19 cellular contexts compared by ENCODE assay signal in genomic region chr22:27543460-27543859, GRCh38.
DNase-seq lines count a peak whose midpoint lies in the region; ATAC-seq, FAIRE-seq and TF ChIP-seq lines count a peak whose summit lies in the region.
"Had no signal": no experiment of that assay in that cellular context is flagged by ENCODE, and none has a peak within 500 bp of the region (broad histone marks: within the 10 kb centered on the region; RNA-seq: fewer than 3 reads in every experiment).

No MANE protein-coding gene starts in this region.

- H3K27me3 ChIP-seq in BLaER1 (no peaks in the 10 kb centered on the region), H1 (replicated peaks in 1 of 4; ENCODE audit: control insufficient read depth in 3 of 4, extremely low read depth in 1 of 4, insufficient read depth in 3 of 4, low read length in 3 of 4) (no peaks in the 10 kb centered on the region; a peak in 1 of 7 replicates)
- H3K27me3 ChIP-seq in BLaER1 treated with 17β-estradiol and CSF1 and Interleukin-3, amounts not matched to agents 10 nM and 100 nM: no peaks in the 10 kb centered on the region

- no peak for TF ChIP-seq RAD21 in H1 (IDR thresholded peaks at IDR 0.05 in 1 of 2, conservative IDR thresholded peaks at IDR 0.05 in 1 of 2; ENCODE audit: low read depth in 2 of 2, low read length in 2 of 2)

- no peak overlapping the region for H2AFZ ChIP-seq in H1 (ENCODE audit: low read length)
- H2AFZ ChIP-seq: GM23338 had no signal

- no peak overlapping the region for H2BK5ac ChIP-seq in H1 (ENCODE audit: low read depth, low read length)

- no peak for DNase-seq in WTC11 (ENCODE audit: low spot score)
- DNase-seq in H1 (ENCODE audit: low read depth in 1 of 2, low spot score in 2 of 2): no peak
- no peak for DNase-seq in mucosa of descending colon
- no peak for DNase-seq in epidermal melanocyte (ENCODE audit: insufficient read length, low spot score)
- DNase-seq in Right ventricle myocardium superior: no peak
- DNase-seq: CD4-positive, alpha-beta T cell; CD8-positive, alpha-beta memory T cell; DMS 273 treated with DMSO at 0.1 percent for 48 hours; DMS79; EL; GDM1 had no signal

- 73% methylated on average over 2 of the region's 2 CpGs; no CpG with 5 or more reads in 1 of the 2 experiments for whole genome bisulfite sequencing in H1 (ENCODE audit: extremely low coverage in 1 of 2, insufficient coverage in 1 of 2, insufficient read length in 1 of 2, insufficient replicate concordance in 2 of 2, low coverage in 1 of 2, low lambda C conversion rate in 2 of 2, missing lambda C conversion rate in 1 of 2), 2 experiments

- H2BK15ac ChIP-seq in H1 (ENCODE audit: low read length): peak overlapping the region; percentile 53; the same call in 1 of the 2 replicates

- peak overlapping the region; percentile 65; the same call in 1 of the 2 replicates for H2AK5ac ChIP-seq in H1 (ENCODE audit: low read depth, low read length)

- CTCF ChIA-PET in WTC11 (lab: Charles Lee) (no interaction called here), H1 (lab: Charles Lee; ENCODE audit: partially characterized antibody) (interaction anchor here (0.7 kb wide), 1 partner anchor 102 kb away, joined by 3 read pairs; no protein-coding TSS in a partner anchor)

- intact Hi-C loops in mucosa of descending colon (cut with DNase I, micrococcal nuclease) (no loop called here), Right ventricle myocardium superior (cut with DNase I) (no loop called here)

- POLR2A ChIA-PET in WTC11 (lab: Charles Lee) (no interaction called here), H1 (lab: Charles Lee; ENCODE audit: partially characterized antibody) (no interaction called here)

- TF ChIP-seq POLR2A in H1 (IDR thresholded peaks at IDR 0.05; ENCODE audit: control extremely low read depth in 1 of 2, low read depth in 2 of 2, low read length in 2 of 2): no peak

- TF ChIP-seq EP300 in H1 (IDR thresholded peaks at IDR 0.05; ENCODE audit: borderline replicate concordance in 1 of 2, low read depth in 2 of 2, low read length in 2 of 2): no peak

- peaks cover 39% of the 10 kb centered on the region for H3K4me1 Mint-ChIP-seq in WTC11
- H3K4me1 Mint-ChIP-seq: CD14-positive monocyte; CD8-positive, alpha-beta memory T cell had no signal

- no peaks in the 10 kb centered on the region for H3K36me3 Mint-ChIP-seq in WTC11
- H3K36me3 Mint-ChIP-seq: CD14-positive monocyte; CD8-positive, alpha-beta memory T cell had no signal

- H3K27me3 Mint-ChIP-seq in WTC11 (ENCODE audit: low read depth): no peaks in the 10 kb centered on the region

- H4K20me1 ChIP-seq in BLaER1 (no peaks in the 10 kb centered on the region), H1 (replicated peaks in 1 of 2; ENCODE audit: control insufficient read depth in 1 of 2, insufficient read depth in 2 of 2, low read length in 2 of 2) (no peaks in the 10 kb centered on the region)
- no peaks in the 10 kb centered on the region; a peak in 1 of 22 replicates for H4K20me1 ChIP-seq in BLaER1 treated with 17β-estradiol and CSF1 and Interleukin-3, amounts not matched to agents 10 nM and 100 nM

- H3K9ac ChIP-seq in BLaER1: no peak overlapping the region
- H3K9ac ChIP-seq in BLaER1 treated with 17β-estradiol and CSF1 and Interleukin-3, amounts not matched to agents 10 nM and 100 nM: no peak overlapping the region
- H3K9ac ChIP-seq in H1 (replicated peaks in 1 of 4; ENCODE audit: extremely low read depth in 1 of 4, low read depth in 3 of 4, low read length in 3 of 4): no peak overlapping the region

- no peak overlapping the region for H3K4me3 Mint-ChIP-seq in WTC11
- H3K4me3 Mint-ChIP-seq: CD14-positive monocyte; CD4-positive, alpha-beta T cell; CD8-positive, alpha-beta memory T cell; GM23338 had no signal

- H3K27ac Mint-ChIP-seq in WTC11: no peak overlapping the region
- H3K27ac Mint-ChIP-seq: CD4-positive, alpha-beta T cell; CD8-positive, alpha-beta memory T cell; GM23338 had no signal

- H3K4me1 ChIP-seq in BLaER1: peaks cover 30% of the 10 kb centered on the region
- H3K4me1 ChIP-seq in BLaER1 treated with 17β-estradiol and CSF1 and Interleukin-3, amounts not matched to agents 10 nM and 100 nM: peaks cover 0 to 31% (median 26%) of the 10 kb centered on the region in 10 experiments; a peak in 17 of 20 replicates
- peaks cover 3 to 22% (median 15%) of the 10 kb centered on the region in 4 experiments; a peak in 5 of 7 replicates for H3K4me1 ChIP-seq in H1 (replicated peaks in 1 of 4; ENCODE audit: control insufficient read depth in 3 of 4, insufficient read depth in 4 of 4, low read length in 3 of 4)
- no peaks in the 10 kb centered on the region for H3K4me1 ChIP-seq in mucosa of descending colon (ENCODE audit: low read depth)

- H3K36me3 ChIP-seq in BLaER1 (no peaks in the 10 kb centered on the region), H1 (ENCODE audit: control insufficient read depth in 2 of 4, insufficient read depth in 4 of 4, low read length in 3 of 4) (no peaks in the 10 kb centered on the region), mucosa of descending colon (ENCODE audit: low read depth) (no peaks in the 10 kb centered on the region)
- H3K36me3 ChIP-seq in BLaER1 treated with 17β-estradiol and CSF1 and Interleukin-3, amounts not matched to agents 10 nM and 100 nM: no peaks in the 10 kb centered on the region
- H3K36me3 ChIP-seq: HAP-1 had no signal

- no peak overlapping the region; the same call in 1 of the 2 replicates for H3K18ac ChIP-seq in H1 (ENCODE audit: extremely low read depth, low read length)

- H3K4me2 ChIP-seq in BLaER1: peak overlapping the region; percentile 76
- H3K4me2 ChIP-seq in BLaER1 treated with 17β-estradiol and CSF1 and Interleukin-3, amounts not matched to agents 10 nM and 100 nM: peak overlapping the region in 8 of 11 experiments; percentile 36 to 83 (median 71); a peak in 16 of 22 replicates
- H3K4me2 ChIP-seq in H1 (ENCODE audit: insufficient read depth in 1 of 2, low read depth in 2 of 2, low read length in 2 of 2): no peak overlapping the region
- H3K4me2 ChIP-seq: GM23338 had no signal

- no peak overlapping the region for H3K27ac ChIP-seq in BLaER1
- no peak overlapping the region for H3K27ac ChIP-seq in BLaER1 treated with 17β-estradiol and CSF1 and Interleukin-3, amounts not matched to agents 10 nM and 100 nM
- no peak overlapping the region for H3K27ac ChIP-seq in H1 (ENCODE audit: low read depth, low read length)

- H2BK120ac ChIP-seq in H1 (replicated peaks; ENCODE audit: low read depth, low read length): no peak overlapping the region

- H3K4ac ChIP-seq in H1 (replicated peaks; ENCODE audit: insufficient read length, low read depth, low read length): no peak overlapping the region

- peak overlapping the region; percentile 17; the same call in 1 of the 2 replicates for H2BK12ac ChIP-seq in H1 (ENCODE audit: low read depth, low read length)

- no peak overlapping the region for H3K56ac ChIP-seq in H1 (replicated peaks; ENCODE audit: insufficient read length, low read depth, low read length)

- no peak overlapping the region for H4K8ac ChIP-seq in H1 (ENCODE audit: extremely low read depth, insufficient read depth, low read length)

- 0 out of 2 replicates have a peak overlapping the region, but pooled peaks have one; percentile 32 for H2BK20ac ChIP-seq in H1 (ENCODE audit: low read length)

- H3K9me3 ChIP-seq in BLaER1 (no peaks in the 10 kb centered on the region), H1 (ENCODE audit: insufficient read depth in 2 of 2, low read depth in 1 of 2, low read length in 1 of 2) (no peaks in the 10 kb centered on the region), mucosa of descending colon (no peaks in the 10 kb centered on the region)
- H3K9me3 ChIP-seq in BLaER1 treated with 17β-estradiol and CSF1 and Interleukin-3, amounts not matched to agents 10 nM and 100 nM (replicated peaks in 1 of 11): no peaks in the 10 kb centered on the region
- H3K9me3 ChIP-seq: HAP-1 had no signal

- no peak overlapping the region for H4K5ac ChIP-seq in H1 (ENCODE audit: insufficient read length, low read depth, low read length)

- no peaks in the 10 kb centered on the region for H3K9me3 Mint-ChIP-seq in WTC11
- H3K9me3 Mint-ChIP-seq: CD14-positive monocyte; CD4-positive, alpha-beta T cell; CD8-positive, alpha-beta memory T cell; GM23338 had no signal

- peak overlapping the region; percentile 77 for H4K91ac ChIP-seq in H1 (replicated peaks; ENCODE audit: insufficient read length, low read length)

- ATAC-seq in WTC11: no peak
- ATAC-seq in mucosa of descending colon: no peak
- ATAC-seq in Right ventricle myocardium superior (ENCODE audit: poor library complexity): no peak
- ATAC-seq: GM12878, GM23338 had no signal

- no peak overlapping the region for H3K14ac ChIP-seq in H1 (ENCODE audit: insufficient read length)

- FAIRE-seq in H1 (lab: Jason Lieb, UNC): no peak
- FAIRE-seq: D721Med, GM12878, H54 had no signal

- H3K23ac ChIP-seq in H1 (ENCODE audit: insufficient read length): no peak overlapping the region

- H3K4me3 ChIP-seq in BLaER1 (no peak overlapping the region), H1 (ENCODE audit: extremely low read depth in 1 of 4, insufficient read depth in 2 of 4, low read depth in 3 of 4, low read length in 4 of 4) (no peak overlapping the region), mucosa of descending colon (no peak overlapping the region)
- no peak overlapping the region for H3K4me3 ChIP-seq in BLaER1 treated with 17β-estradiol and CSF1 and Interleukin-3, amounts not matched to agents 10 nM and 100 nM
- H3K4me3 ChIP-seq: GM12878, GM23338, HAP-1 had no signal

- no peaks in the 10 kb centered on the region for H3K79me1 ChIP-seq in H1 (ENCODE audit: low read depth, low read length)

- no peaks in the 10 kb centered on the region for H3K79me2 ChIP-seq in H1 (ENCODE audit: control insufficient read depth in 1 of 2, insufficient read depth in 2 of 2, low read length in 2 of 2)

- no peaks in the 10 kb centered on the region for H3K23me2 ChIP-seq in H1 (ENCODE audit: low read depth, low read length)

- no peak for TF ChIP-seq CTCF in WTC11 (IDR thresholded peaks at IDR 0.05)
- no peak for TF ChIP-seq CTCF in H1 (IDR thresholded peaks at IDR 0.05; ENCODE audit: control extremely low read depth in 1 of 3, insufficient read depth in 1 of 3, low read depth in 1 of 3, low read length in 3 of 3)
- TF ChIP-seq CTCF in mucosa of descending colon (IDR thresholded peaks at IDR 0.05): no peak

TF ChIP-seq in WTC11, 78 proteins besides CTCF, POLR2A, EP300 and RAD21:
- TF ChIP-seq ZNF263 (CRISPR knock-in tag; IDR thresholded peaks at IDR 0.05; ENCODE audit: low read depth) (peak; percentile 87), PRRX2 (CRISPR knock-in tag; IDR thresholded peaks at IDR 0.05) (no peak)

TF ChIP-seq in H1, 55 proteins besides CTCF, POLR2A, EP300 and RAD21 (continues in another document):
- TF ChIP-seq TBP (IDR thresholded peaks at IDR 0.05; ENCODE audit: low read depth, low read length) (no peak), ASH2L (IDR thresholded peaks at IDR 0.05; ENCODE audit: low read length) (no peak)

Comparison
In these comparisons a context has a peak if more than half of its experiments do, and no peak if none do; other contexts are left out.
1. H3K4me2 ChIP-seq: peak in BLaER1 (single experiment) and BLaER1 treated with 17β-estradiol and CSF1 and Interleukin-3, amounts not matched to agents 10 nM and 100 nM (8 of 11); none in H1 (0 of 2).